ENCODE assay signal across 14 cellular contexts in genomic region chr3:42504334-42505202, GRCh38. TPM values are rescaled to one million over a fixed set of nuclear protein-coding genes. Genes with fewer than 3 reads are reported as not detected.
DNase-seq lines count a peak whose midpoint lies in the region; ATAC-seq and TF ChIP-seq lines count a peak whose summit lies in the region.
"Had no signal": no experiment of that assay in that cellular context is flagged by ENCODE, and none has a peak within 500 bp of the region (broad histone marks: within the 10 kb centered on the region; RNA-seq: fewer than 3 reads in every experiment).

No MANE protein-coding gene starts in this region.

- H3K9me3 Mint-ChIP-seq in natural killer cell (no peaks in the 10 kb centered on the region), brain (peaks cover 0 to 3% (median 0%) of the 10 kb centered on the region in 5 experiments)
- H3K9me3 Mint-ChIP-seq in natural killer cell treated with Interleukin-12 subunit alpha and Interleukin-12 subunit beta and Interleukin-15 and Interleukin-18, amount 100 ng/mL, for 72 hours = no peaks in the 10 kb centered on the region
- H3K9me3 Mint-ChIP-seq in naive thymus-derived CD8-positive, alpha-beta T cell = no peaks in the 10 kb centered on the region

- no peak overlapping the region for H3K4me3 ChIP-seq in uterus

- no peak for TF ChIP-seq CTCF in natural killer cell (IDR thresholded peaks at IDR 0.05)
- no peak for TF ChIP-seq CTCF in brain (conservative IDR thresholded peaks at IDR 0.05)
- TF ChIP-seq CTCF in uterus (IDR thresholded peaks at IDR 0.05) = no peak

- H3K4me3 Mint-ChIP-seq in natural killer cell = peak overlapping the region; percentile 59
- H3K4me3 Mint-ChIP-seq in natural killer cell treated with Interleukin-12 subunit alpha and Interleukin-12 subunit beta and Interleukin-15 and Interleukin-18, amount 100 ng/mL, for 72 hours = no peak overlapping the region
- H3K4me3 Mint-ChIP-seq in brain = peak overlapping the region in 4 of 5 experiments; percentile 10 to 74 (median 70)
- H3K4me3 Mint-ChIP-seq in naive thymus-derived CD8-positive, alpha-beta T cell = peak overlapping the region; percentile 83 to 97 (median 92)

- POLR2A ChIA-PET in naive thymus-derived CD8-positive, alpha-beta T cell (lab: Charles Lee) = interaction anchor here (0.5 to 6.3 kb wide), 7 partner anchors 17 to 96 kb away, joined by 3 to 89 read pairs (median 5); partner anchors contain the start of gene NKTR

- no peak for DNase-seq in natural killer cell
- DNase-seq in natural killer cell treated with Interleukin-12 subunit alpha and Interleukin-12 subunit beta and Interleukin-15 and Interleukin-18, amount 100 ng/mL, for 72 hours (ENCODE audit: low spot score) = no peak
- DNase-seq in naive thymus-derived CD8-positive, alpha-beta T cell = peak in 2 of 10 donors; percentile 15 to 48
- peak; percentile 0 to 6 for DNase-seq in uterus
- no peak for DNase-seq in NCI-H524 (lab: John Stamatoyannopoulos, UW)
- DNase-seq: activated CD4-positive, alpha-beta T cell treated with anti-CD3 and anti-CD28 coated beads, Interleukin-2, amount 50 U/mL, for 4 hours; AML-193; effector CD4-positive, alpha-beta T cell; foreskin fibroblast; NCI-H226; occipital lobe had no signal

- no peak for TF ChIP-seq POLR2A in uterus (IDR thresholded peaks at IDR 0.05)

- H3K36me3 Mint-ChIP-seq in natural killer cell (no peaks in the 10 kb centered on the region), brain (no peaks in the 10 kb centered on the region)
- no peaks in the 10 kb centered on the region for H3K36me3 Mint-ChIP-seq in natural killer cell treated with Interleukin-12 subunit alpha and Interleukin-12 subunit beta and Interleukin-15 and Interleukin-18, amount 100 ng/mL, for 72 hours
- peaks cover 0 to 3% (median 0%) of the 10 kb centered on the region in 3 donors for H3K36me3 Mint-ChIP-seq in naive thymus-derived CD8-positive, alpha-beta T cell

- H3K27me3 Mint-ChIP-seq in natural killer cell (ENCODE audit: low read depth in 2 of 2) = peaks cover 35 to 42% of the 10 kb centered on the region in 2 donors
- peaks cover 35 to 49% of the 10 kb centered on the region in 2 donors for H3K27me3 Mint-ChIP-seq in natural killer cell treated with Interleukin-12 subunit alpha and Interleukin-12 subunit beta and Interleukin-15 and Interleukin-18, amount 100 ng/mL, for 72 hours
- peaks cover 69% of the 10 kb centered on the region for H3K27me3 Mint-ChIP-seq in brain
- peaks cover 2 to 20% (median 13%) of the 10 kb centered on the region in 5 donors for H3K27me3 Mint-ChIP-seq in naive thymus-derived CD8-positive, alpha-beta T cell

- H3K4me1 ChIP-seq in uterus = peaks cover 0 to 14% of the 10 kb centered on the region in 2 donors

- peaks cover 0 to 12% of the 10 kb centered on the region in 2 donors for H3K27me3 ChIP-seq in uterus

- H3K9me3 ChIP-seq in uterus = no peaks in the 10 kb centered on the region

- H3K36me3 ChIP-seq in uterus = no peaks in the 10 kb centered on the region

- intact Hi-C loops in natural killer cell (cut with micrococcal nuclease) = no loop called here
- intact Hi-C loops in uterus (cut with DNase I; ENCODE audit: low total_unique reads) = no loop called here

- H3K4me1 Mint-ChIP-seq in natural killer cell = peaks cover 10 to 18% of the 10 kb centered on the region in 2 donors
- peaks cover 10 to 13% of the 10 kb centered on the region in 2 donors for H3K4me1 Mint-ChIP-seq in natural killer cell treated with Interleukin-12 subunit alpha and Interleukin-12 subunit beta and Interleukin-15 and Interleukin-18, amount 100 ng/mL, for 72 hours (ENCODE audit: low read depth in 2 of 2)
- peaks cover 18% of the 10 kb centered on the region for H3K4me1 Mint-ChIP-seq in brain
- H3K4me1 Mint-ChIP-seq in naive thymus-derived CD8-positive, alpha-beta T cell = peaks cover 46 to 89% (median 70%) of the 10 kb centered on the region in 4 donors

- no peak overlapping the region for H3K27ac Mint-ChIP-seq in natural killer cell
- H3K27ac Mint-ChIP-seq in natural killer cell treated with Interleukin-12 subunit alpha and Interleukin-12 subunit beta and Interleukin-15 and Interleukin-18, amount 100 ng/mL, for 72 hours = no peak overlapping the region
- peak overlapping the region in 1 of 5 experiments; percentile 24 for H3K27ac Mint-ChIP-seq in brain
- peak overlapping the region; percentile 61 to 94 (median 88) for H3K27ac Mint-ChIP-seq in naive thymus-derived CD8-positive, alpha-beta T cell

- ATAC-seq in natural killer cell = no peak
- ATAC-seq in natural killer cell treated with Interleukin-12 subunit alpha and Interleukin-12 subunit beta and Interleukin-15 and Interleukin-18, amount 100 ng/mL, for 72 hours = no peak
- no peak for ATAC-seq in naive thymus-derived CD8-positive, alpha-beta T cell
- ATAC-seq in HG03196 (IDR thresholded peaks at IDR 0.05; ENCODE audit: unreplicated experiment) = no peak
- no peak for ATAC-seq in GM19324 (IDR thresholded peaks at IDR 0.05; ENCODE audit: low FRiP score, unreplicated experiment)

- H3K27ac ChIP-seq in uterus = no peak overlapping the region

RNA-seq across cellular contexts. Expression of gene VIPR1, which starts 2.1 kb away (rescaled TPM):
- total RNA-seq in natural killer cell = 1 to 10 TPM; 2.3 to 3.1 (median 2.4) TPM
- under 1 TPM in 1 of 2 donors, not detected in 1; 0.69 TPM for total RNA-seq in natural killer cell treated with Interleukin-12 subunit alpha and Interleukin-12 subunit beta and Interleukin-15 and Interleukin-18, amount 100 ng/mL, for 72 hours
- polyA plus RNA-seq in brain (ENCODE audit: insufficient read depth, low read depth, low replicate concordance) = 6.2 TPM
- 100 to 1,000 TPM; 122 TPM for total RNA-seq in naive thymus-derived CD8-positive, alpha-beta T cell
- polyA plus RNA-seq in naive thymus-derived CD8-positive, alpha-beta T cell = 10 to 100 TPM; 16.2 to 40.3 (median 28.8) TPM
- 1 to 10 TPM in 2 of 4 donors, under 1 TPM in 2; 0.26 to 1.5 (median 0.99) TPM for total RNA-seq in uterus

Comparison
In these comparisons a context has a peak if more than half of its experiments do, and no peak if none do; other contexts are left out.
1. DNase-seq: peak in uterus (2 of 2); none in natural killer cell (single experiment), natural killer cell treated with Interleukin-12 subunit alpha and Interleukin-12 subunit beta and Interleukin-15 and Interleukin-18, amount 100 ng/mL, for 72 hours (single experiment) and NCI-H524 (0 of 2).
2. H3K27ac Mint-ChIP-seq: peak in naive thymus-derived CD8-positive, alpha-beta T cell (10 of 10); none in natural killer cell (0 of 2) and natural killer cell treated with Interleukin-12 subunit alpha and Interleukin-12 subunit beta and Interleukin-15 and Interleukin-18, amount 100 ng/mL, for 72 hours (0 of 2).
3. RNA of gene VIPR1, which starts 2.1 kb away (total RNA-seq): 122 TPM in naive thymus-derived CD8-positive, alpha-beta T cell; 2.3 to 3.1 TPM in natural killer cell, 0.26 to 1.5 TPM in uterus and 0.69 TPM in natural killer cell treated with Interleukin-12 subunit alpha and Interleukin-12 subunit beta and Interleukin-15 and Interleukin-18, amount 100 ng/mL, for 72 hours; every median in the first group is over 10 times any median in the second.